In genomic region chr4:15470149-15470520, GRCh38 we compare ENCODE assay signal across 8 cellular contexts. TPM values are rescaled to one million over a fixed set of nuclear protein-coding genes. Genes with fewer than 3 reads are reported as not detected.
A peak's percentile ranks its signal among the peaks of the same experiment; 100 is the strongest.
DNase-seq lines count a peak whose midpoint lies in the region; ATAC-seq and TF ChIP-seq lines count a peak whose summit lies in the region.

No MANE protein-coding gene starts in this region.

- intact Hi-C loops in CD8-positive, alpha-beta T cell (cut with DNase I, micrococcal nuclease) = no loop called here

- H2BK5ac ChIP-seq in trophoblast cell (ENCODE audit: low read depth, low read length, poor library complexity) = no peak overlapping the region

- H3K4ac ChIP-seq in trophoblast cell (ENCODE audit: low read depth, low read length) = no peak overlapping the region

- peaks cover 13% of the 10 kb centered on the region for H3K4me1 ChIP-seq in CD8-positive, alpha-beta T cell (ENCODE audit: insufficient read depth, low read length)
- H3K4me1 ChIP-seq in right atrium auricular region (peaks cover 0 to 27% of the 10 kb centered on the region in 2 donors), trophoblast cell (ENCODE audit: control insufficient read depth in 1 of 2, insufficient read depth in 2 of 2, low read length in 2 of 2) (no peaks in the 10 kb centered on the region)

- no peaks in the 10 kb centered on the region for H3K79me2 ChIP-seq in trophoblast cell (ENCODE audit: control insufficient read depth, insufficient read depth, low read length, poor library complexity)

- no peak overlapping the region for H2BK12ac ChIP-seq in trophoblast cell (ENCODE audit: low read length)

- H4K8ac ChIP-seq in trophoblast cell (ENCODE audit: low read depth, low read length) = peak overlapping the region; percentile 22

- H4K91ac ChIP-seq in trophoblast cell (ENCODE audit: low read depth, low read length) = no peak overlapping the region

- no peaks in the 10 kb centered on the region for H3K27me3 ChIP-seq in CD8-positive, alpha-beta T cell (ENCODE audit: insufficient read depth, low read length)
- H3K27me3 ChIP-seq in right atrium auricular region (no peaks in the 10 kb centered on the region), trophoblast cell (ENCODE audit: insufficient read depth, low read length) (no peaks in the 10 kb centered on the region)

- CTCF ChIA-PET in CD8-positive, alpha-beta T cell (lab: Charles Lee) = interaction anchor here (0.8 to 7.0 kb wide), 5 partner anchors 9 to 238 kb away, joined by 3 to 50 read pairs (median 4); no protein-coding TSS in a partner anchor

- no peaks in the 10 kb centered on the region for H3K36me3 ChIP-seq in CD8-positive, alpha-beta T cell (ENCODE audit: insufficient read depth, low read length)
- H3K36me3 ChIP-seq in right atrium auricular region = no peaks in the 10 kb centered on the region
- no peaks in the 10 kb centered on the region for H3K36me3 ChIP-seq in trophoblast cell (ENCODE audit: control insufficient read depth in 1 of 2, insufficient read depth in 2 of 2, low read length in 2 of 2)

- H3K9ac ChIP-seq in trophoblast cell (ENCODE audit: low read length) = no peak overlapping the region

- no peaks in the 10 kb centered on the region for H3K36me3 Mint-ChIP-seq in CD8-positive, alpha-beta T cell

- H3K4me1 Mint-ChIP-seq in CD8-positive, alpha-beta T cell (ENCODE audit: low read depth) = peaks cover 16% of the 10 kb centered on the region

- WGBS in trophoblast cell (ENCODE audit: extremely low coverage, insufficient coverage, insufficient read length) = no CpG with 5 or more reads among the region's 2 CpGs

- H3K4me3 ChIP-seq in CD8-positive, alpha-beta T cell (ENCODE audit: low read depth, low read length) = no peak overlapping the region
- H3K4me3 ChIP-seq in right atrium auricular region (peak overlapping the region; percentile 46 to 60), trophoblast cell (ENCODE audit: low read depth, low read length) (no peak overlapping the region)

- H3K18ac ChIP-seq in trophoblast cell (ENCODE audit: low read length) = no peak overlapping the region

- H3K23ac ChIP-seq in trophoblast cell (ENCODE audit: low read length) = no peak overlapping the region

- H3K4me3 Mint-ChIP-seq in CD8-positive, alpha-beta T cell = peak overlapping the region; percentile 64

- ATAC-seq in CD8-positive, alpha-beta T cell = no peak
- ATAC-seq in HG02763 (IDR thresholded peaks at IDR 0.05; ENCODE audit: unreplicated experiment) = no peak

- no peaks in the 10 kb centered on the region for H3K79me1 ChIP-seq in trophoblast cell (ENCODE audit: low read length)

- TF ChIP-seq CTCF in CD8-positive, alpha-beta T cell (IDR thresholded peaks at IDR 0.05) = no peak
- TF ChIP-seq CTCF in VCaP (conservative IDR thresholded peaks at IDR 0.05) (no peak), right atrium auricular region (IDR thresholded peaks at IDR 0.05) (no peak), GM10266 (IDR thresholded peaks at IDR 0.05; ENCODE audit: control insufficient read depth, insufficient read depth, low read depth, missing control alignments) (no peak)

- H2AFZ ChIP-seq in trophoblast cell (ENCODE audit: insufficient read depth, low read length, poor library complexity) = no peak overlapping the region

- H3K14ac ChIP-seq in trophoblast cell (ENCODE audit: low read length) = no peak overlapping the region

- H3K4me2 ChIP-seq in trophoblast cell (ENCODE audit: low read length) = peak overlapping the region; percentile 61

- no peak overlapping the region for H4K12ac ChIP-seq in trophoblast cell (ENCODE audit: low read depth, low read length)

- H3K9me3 ChIP-seq in CD8-positive, alpha-beta T cell (ENCODE audit: low read length) = no peaks in the 10 kb centered on the region
- H3K9me3 ChIP-seq in right atrium auricular region (no peaks in the 10 kb centered on the region), trophoblast cell (ENCODE audit: insufficient read depth, low read depth, low read length) (no peaks in the 10 kb centered on the region)

- H3K27ac ChIP-seq in CD8-positive, alpha-beta T cell (ENCODE audit: low read depth, low read length) = no peak overlapping the region
- H3K27ac ChIP-seq in VCaP (peak overlapping the region; percentile 58), right atrium auricular region (peak overlapping the region; percentile 8 to 19), trophoblast cell (ENCODE audit: low read depth, low read length) (no peak overlapping the region)

- no peak overlapping the region for H2BK120ac ChIP-seq in trophoblast cell (ENCODE audit: insufficient read depth, low read length, poor library complexity)

- H3K27ac Mint-ChIP-seq in CD8-positive, alpha-beta T cell = no peak overlapping the region

- H3K27me3 Mint-ChIP-seq in CD8-positive, alpha-beta T cell (ENCODE audit: low read depth) = no peaks in the 10 kb centered on the region

- POLR2A ChIA-PET in CD8-positive, alpha-beta T cell (lab: Charles Lee) = interaction anchor here (0.8 to 1.1 kb wide), 2 partner anchors 10 to 42 kb away, joined by 3 to 4 read pairs; partner anchors contain the start of gene C1QTNF7

- no peak for DNase-seq in CD8-positive, alpha-beta T cell
- DNase-seq in right atrium auricular region (ENCODE audit: low spot score) (no peak), trophoblast cell (no peak), hypothalamus (lab: John Stamatoyannopoulos, UW) (no peak), NCI-H2029 treated with DMSO at 0.1 percent for 48 hours (lab: John Stamatoyannopoulos, UW) (no peak), GM10266 (ENCODE audit: extremely low spot score) (no peak)

- no peaks in the 10 kb centered on the region for H3K9me3 Mint-ChIP-seq in CD8-positive, alpha-beta T cell

- H2AK5ac ChIP-seq in trophoblast cell (ENCODE audit: low read length) = no peak overlapping the region

RNA-seq across cellular contexts. Expression of gene CC2D2A, which starts 0.5 kb away (rescaled TPM):
- total RNA-seq in CD8-positive, alpha-beta T cell = not detected
- 1 to 10 TPM; 6.1 to 8.0 TPM for total RNA-seq in right atrium auricular region
- polyA plus RNA-seq in trophoblast cell (2013) = 5.1 and 5.5 TPM in 2 replicates

RNA-seq across cellular contexts. Expression of gene C1QTNF7, which starts 42.3 kb away (rescaled TPM):
- not detected for total RNA-seq in CD8-positive, alpha-beta T cell
- 1 to 10 TPM; 1.0 to 2.9 TPM for total RNA-seq in right atrium auricular region
- polyA plus RNA-seq in trophoblast cell (2013) = 0.15 and 0.17 TPM in 2 replicates

Comparison
In these comparisons a context has a peak if more than half of its experiments do, and no peak if none do; other contexts are left out.
1. H3K27ac ChIP-seq: peak in VCaP (single experiment) and right atrium auricular region (2 of 2); none in CD8-positive, alpha-beta T cell (single experiment) and trophoblast cell (single experiment).
2. H3K4me3 ChIP-seq: peak in right atrium auricular region (2 of 2); none in CD8-positive, alpha-beta T cell (single experiment) and trophoblast cell (single experiment).
3. RNA of gene CC2D2A, which starts 0.5 kb away (total RNA-seq): 6.1 to 8.0 TPM in right atrium auricular region; not detected in CD8-positive, alpha-beta T cell; every median in the first group is over 4 times any median in the second.